Comparison of ENCODE assay signal across 9 cellular contexts in the genomic region with DNA sequence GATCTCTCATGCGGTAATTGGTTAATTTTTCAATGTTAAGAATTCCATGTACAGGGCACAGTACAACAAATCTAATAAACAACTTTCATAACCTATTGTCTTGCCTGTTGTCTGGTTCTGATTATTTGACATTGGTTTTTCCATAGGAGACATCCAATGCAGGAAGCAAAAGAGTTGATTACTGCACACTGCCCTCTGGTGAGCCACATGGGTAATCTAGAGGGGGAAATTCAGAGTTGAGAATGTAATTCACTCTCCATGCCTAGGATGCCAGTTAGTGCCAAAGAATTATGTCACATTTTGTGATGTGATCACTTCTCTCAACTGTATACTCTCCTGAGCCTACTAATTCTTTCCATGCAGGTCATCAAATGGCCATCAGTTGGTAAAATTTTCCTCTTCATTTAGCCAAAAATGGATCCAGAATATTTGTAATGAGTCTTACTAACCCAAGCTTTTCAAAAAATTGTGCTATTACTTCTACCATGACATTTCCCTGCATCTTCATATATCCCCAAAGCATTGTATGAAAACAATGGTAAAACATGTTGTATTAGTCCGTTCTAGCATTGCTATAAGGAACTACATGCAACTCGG. TPM values are rescaled to one million over a fixed set of nuclear protein-coding genes. Genes with fewer than 3 reads are reported as not detected.
DNase-seq lines count a peak whose midpoint lies in the region; ATAC-seq and TF ChIP-seq lines count a peak whose summit lies in the region.
"Had no signal": no experiment of that assay in that cellular context is flagged by ENCODE, and none has a peak within 500 bp of the region (broad histone marks: within the 10 kb centered on the region; RNA-seq: fewer than 3 reads in every experiment).

No MANE protein-coding gene starts in this region.

- H3K27me3 ChIP-seq in SJSA1 (replicated peaks): no peaks in the 10 kb centered on the region
- H3K27me3 ChIP-seq: neutrophil had no signal

- H3K27ac ChIP-seq in SJSA1: no peak overlapping the region
- H3K27ac ChIP-seq: neutrophil had no signal

- peak; percentile 24 for DNase-seq in DMS114 treated with DMSO at 0.1 percent for 48 hours (lab: John Stamatoyannopoulos, UW; ENCODE audit: unreplicated experiment)
- DNase-seq in KBM-7: peak; percentile 63
- DNase-seq in SJSA1 (ENCODE audit: low read depth in 1 of 2, low spot score in 2 of 2): peak; percentile 38 to 47
- peak; percentile 53 for DNase-seq in fibroblast of villous mesenchyme (ENCODE audit: low read depth)
- DNase-seq in stromal cell of bone marrow (ENCODE audit: low read depth): peak; percentile 61
- DNase-seq in NK-92 (lab: John Stamatoyannopoulos, UW; ENCODE audit: unreplicated experiment): no peak
- DNase-seq in SKM-1 (lab: John Stamatoyannopoulos, UW; ENCODE audit: unreplicated experiment): no peak

- H3K4me3 ChIP-seq in SJSA1 (no peak overlapping the region), fibroblast of villous mesenchyme (ENCODE audit: low read depth, low read length) (no peak overlapping the region)

- no peaks in the 10 kb centered on the region for H3K9me3 ChIP-seq in SJSA1 (replicated peaks)
- H3K9me3 ChIP-seq: neutrophil had no signal

- peak; percentile 78 for TF ChIP-seq CTCF in fibroblast of villous mesenchyme (IDR thresholded peaks at IDR 0.05; ENCODE audit: insufficient read depth, low read depth, low read length)

- ATAC-seq in GM21381 (IDR thresholded peaks at IDR 0.05; ENCODE audit: unreplicated experiment): no peak

- H3K36me3 ChIP-seq in SJSA1: no peaks in the 10 kb centered on the region
- H3K36me3 ChIP-seq: neutrophil had no signal

- no peaks in the 10 kb centered on the region for H3K4me1 ChIP-seq in SJSA1 (replicated peaks)

- in situ Hi-C loops in KBM-7 (cut with MboI; ENCODE audit: low pct_unique_long_range_greater_than_20kb, low sequenced_read_pairs): no loop called here

RNA-seq across cellular contexts. Expression of a gene that starts 17.7 kb away (rescaled TPM):
- 9.2 and 35.6 TPM in 2 replicates for total RNA-seq in SJSA1 (2014; rRNA removed; shearing (Covaris generic))
- 22.5 and 30.7 TPM in 2 replicates for total RNA-seq in fibroblast of villous mesenchyme

Comparison
In these comparisons a context has a peak if more than half of its experiments do, and no peak if none do; other contexts are left out.
1. DNase-seq: peak in DMS114 treated with DMSO at 0.1 percent for 48 hours (single experiment), KBM-7 (single experiment), SJSA1 (2 of 2), fibroblast of villous mesenchyme (single experiment) and stromal cell of bone marrow (single experiment); none in NK-92 (single experiment) and SKM-1 (single experiment).